ENCODE assay signal across 8 cellular contexts in the genomic region with DNA sequence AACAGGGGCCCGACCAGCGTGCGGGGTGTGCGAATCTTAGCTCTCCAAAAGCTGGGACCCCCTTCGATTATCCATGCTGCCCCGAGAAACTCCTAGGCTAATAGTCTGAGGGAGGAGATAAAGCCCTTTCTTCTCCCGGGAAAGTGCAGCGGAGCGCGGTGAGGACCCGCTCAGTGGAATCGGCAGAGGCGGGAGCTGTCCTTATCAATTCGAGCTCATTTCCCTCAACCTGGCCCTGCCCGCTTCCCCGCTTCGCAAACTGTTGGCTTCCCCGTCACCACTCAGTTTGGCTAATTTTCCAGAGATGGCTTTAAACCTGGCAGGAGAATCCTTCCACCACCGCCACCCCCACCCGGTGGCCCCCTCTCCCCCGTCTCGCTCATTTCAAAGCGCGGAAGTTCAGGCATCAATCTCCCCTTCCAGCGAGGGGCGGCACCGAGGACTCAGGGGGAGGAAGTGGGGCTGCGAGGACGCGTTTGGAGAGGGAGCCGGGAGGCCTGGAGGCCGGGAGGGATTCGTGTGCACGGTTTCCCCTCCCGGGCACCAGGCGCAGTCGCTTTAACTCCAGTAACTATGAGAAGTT. TPM values are rescaled to one million over a fixed set of nuclear protein-coding genes. Genes with fewer than 3 reads are reported as not detected.
A peak's percentile ranks its signal among the peaks of the same experiment; 100 is the strongest.
DNase-seq lines count a peak whose midpoint lies in the region; ATAC-seq and TF ChIP-seq lines count a peak whose summit lies in the region.

No MANE protein-coding gene starts in this region.

- H3K27me3 ChIP-seq in HUES48 (ENCODE audit: control insufficient read depth, insufficient read depth, low read length) (peaks cover 71% of the 10 kb centered on the region), right atrium auricular region (peaks cover 14 to 20% of the 10 kb centered on the region in 2 donors), skeletal muscle satellite cell (ENCODE audit: control insufficient read depth, insufficient read depth, low read length) (peaks cover 59% of the 10 kb centered on the region)

- H3K4me2 ChIP-seq in skeletal muscle satellite cell (ENCODE audit: low read length): peak overlapping the region; percentile 39

- 0 out of 2 replicates have a peak, but pooled peaks have one; percentile 3 for TF ChIP-seq POLR2A in Raji (IDR thresholded peaks at IDR 0.05; ENCODE audit: insufficient read depth, low read depth, low read length)

- peak overlapping the region; percentile 6 for H3K27ac ChIP-seq in HUES48 (ENCODE audit: low read depth, low read length)
- no peak overlapping the region for H3K27ac ChIP-seq in right atrium auricular region

- no peaks in the 10 kb centered on the region for H3K9me3 ChIP-seq in HUES48 (ENCODE audit: control insufficient read depth, insufficient read depth, low read length)
- H3K9me3 ChIP-seq in right atrium auricular region: no peaks in the 10 kb centered on the region
- no peaks in the 10 kb centered on the region for H3K9me3 ChIP-seq in skeletal muscle satellite cell (replicated peaks; ENCODE audit: low read length)

- no peak for ATAC-seq in HG02840 (IDR thresholded peaks at IDR 0.05; ENCODE audit: low FRiP score, unreplicated experiment)

- no peak for TF ChIP-seq CTCF in right atrium auricular region (IDR thresholded peaks at IDR 0.05)

- no peaks in the 10 kb centered on the region for H3K36me3 ChIP-seq in HUES48 (ENCODE audit: control insufficient read depth, insufficient read depth, low read length)
- H3K36me3 ChIP-seq in right atrium auricular region: no peaks in the 10 kb centered on the region
- no peaks in the 10 kb centered on the region for H3K36me3 ChIP-seq in skeletal muscle satellite cell (ENCODE audit: insufficient read depth, low read length)

- no peak for DNase-seq in right atrium auricular region (ENCODE audit: low spot score)
- DNase-seq in NCI-H2029 treated with DMSO at 0.1 percent for 48 hours (lab: John Stamatoyannopoulos, UW): no peak
- DNase-seq in NCI-H2029 (lab: John Stamatoyannopoulos, UW): no peak
- no peak for DNase-seq in amygdala (lab: John Stamatoyannopoulos, UW)

- H3K4me3 ChIP-seq in HUES48 (ENCODE audit: low read depth, low read length) (peak overlapping the region; percentile 62), right atrium auricular region (peak overlapping the region; percentile 19 to 47), skeletal muscle satellite cell (ENCODE audit: low read length) (peak overlapping the region; percentile 34)

- H3K9ac ChIP-seq in HUES48 (ENCODE audit: low read depth, low read length) (no peak overlapping the region), skeletal muscle satellite cell (ENCODE audit: low read depth, low read length) (no peak overlapping the region)

- H3K4me1 ChIP-seq in HUES48 (ENCODE audit: control insufficient read depth, insufficient read depth, low read length): peaks cover 36% of the 10 kb centered on the region
- peaks cover 0 to 25% of the 10 kb centered on the region in 2 donors for H3K4me1 ChIP-seq in right atrium auricular region
- peaks cover 9% of the 10 kb centered on the region for H3K4me1 ChIP-seq in skeletal muscle satellite cell (ENCODE audit: control insufficient read depth, insufficient read depth, low read length)

RNA-seq across cellular contexts. Expression of gene KLHL14, which starts 1.6 kb away (rescaled TPM):
- total RNA-seq in right atrium auricular region: not detected
- total RNA-seq in skeletal muscle satellite cell (2012; rRNA removed): not detected in 2 replicates
